In genomic region chr5:68112658-68113057, GRCh38 we compare ENCODE assay signal across 28 cellular contexts.
"Had no signal": no experiment of that assay in that cellular context is flagged by ENCODE, and none has a peak within 500 bp of the region (broad histone marks: within the 10 kb centered on the region; RNA-seq: fewer than 3 reads in every experiment).

No MANE protein-coding gene starts in this region.

- H3K9me3 ChIP-seq: colonic mucosa, esophagus muscularis mucosa, esophagus squamous epithelium, gastrocnemius medialis, gastroesophageal sphincter, heart left ventricle had no signal

- H3K36me3 ChIP-seq: colonic mucosa, esophagus muscularis mucosa, esophagus squamous epithelium, gastrocnemius medialis, gastroesophageal sphincter, heart left ventricle, heart right ventricle had no signal

- FAIRE-seq: colon, endometrium, endothelial cell of umbilical vein, frontal cortex had no signal

- H3K4me3 ChIP-seq: colonic mucosa, coronary artery, dorsolateral prefrontal cortex, esophagus muscularis mucosa, esophagus squamous epithelium, gastrocnemius medialis, gastroesophageal sphincter, heart left ventricle, heart right ventricle had no signal

- H3K27me3 ChIP-seq: colonic mucosa, dorsolateral prefrontal cortex, esophagus muscularis mucosa, esophagus squamous epithelium, gastrocnemius medialis, gastroesophageal sphincter, heart left ventricle, heart right ventricle had no signal

- H3K4me1 ChIP-seq: colonic mucosa, esophagus muscularis mucosa, esophagus squamous epithelium, foreskin keratinocyte, gastrocnemius medialis, gastroesophageal sphincter, heart right ventricle had no signal

- ATAC-seq: effector memory CD8-positive, alpha-beta T cell; esophagus mucosa; foreskin keratinocyte; gastrocnemius medialis; gastroesophageal sphincter; heart left ventricle; heart right ventricle had no signal

- H3K27ac ChIP-seq: colonic mucosa, coronary artery, dorsolateral prefrontal cortex, epithelial cell of prostate, esophagus muscularis mucosa, esophagus squamous epithelium, foreskin keratinocyte, gastrocnemius medialis, gastroesophageal sphincter, heart left ventricle, heart right ventricle had no signal

- DNase-seq: colonic mucosa; cortex of kidney; dermis blood vessel endothelial cell; dorsolateral prefrontal cortex; effector CD4-positive, alpha-beta T cell; effector CD8-positive, alpha-beta T cell; effector memory CD4-positive, alpha-beta T cell; effector memory CD8-positive, alpha-beta T cell; endodermal cell; erythroblast; esophagus squamous epithelium; foreskin fibroblast; foreskin keratinocyte; foreskin melanocyte; gastrocnemius medialis; glutamatergic neuron; head of caudate nucleus; heart left ventricle; heart right ventricle had no signal
